In genomic region chr2:13046557-13047165, GRCh38 we compare ENCODE assay signal across 10 cellular contexts.
DNase-seq lines count a peak whose midpoint lies in the region; ATAC-seq, FAIRE-seq and TF ChIP-seq lines count a peak whose summit lies in the region.
"Had no signal": no experiment of that assay in that cellular context is flagged by ENCODE, and none has a peak within 500 bp of the region (broad histone marks: within the 10 kb centered on the region; RNA-seq: fewer than 3 reads in every experiment).

No MANE protein-coding gene starts in this region.

- H3K79me1 ChIP-seq in IMR-90 (ENCODE audit: low read depth in 1 of 2, low read length in 2 of 2), result no peaks in the 10 kb centered on the region

- H3K56ac ChIP-seq in IMR-90 (ENCODE audit: extremely low read depth, insufficient read depth, low read length), result no peak overlapping the region

- H3K27ac Mint-ChIP-seq in CD8-positive, alpha-beta T cell, result no peak overlapping the region
- H3K27ac Mint-ChIP-seq in WTC11, result no peak overlapping the region
- H3K27ac Mint-ChIP-seq in CD8-positive, alpha-beta memory T cell, result no peak overlapping the region

- no peak overlapping the region for H4K8ac ChIP-seq in IMR-90 (ENCODE audit: low read depth in 2 of 2, low read length in 2 of 2)

- TF ChIP-seq RAD21 in IMR-90 (IDR thresholded peaks at IDR 0.05; ENCODE audit: low read length), result peak; percentile 50

- H3K9ac ChIP-seq in IMR-90 (ENCODE audit: low read depth, low read length), result no peak overlapping the region

- no peak overlapping the region for H3K4ac ChIP-seq in IMR-90 (ENCODE audit: low read depth, low read length)

- H4K91ac ChIP-seq in IMR-90 (ENCODE audit: insufficient read depth, low read depth, low read length), result no peak overlapping the region

- H3K4me1 Mint-ChIP-seq in CD8-positive, alpha-beta T cell (ENCODE audit: low read depth), result no peaks in the 10 kb centered on the region
- no peaks in the 10 kb centered on the region for H3K4me1 Mint-ChIP-seq in WTC11
- H3K4me1 Mint-ChIP-seq in CD8-positive, alpha-beta memory T cell, result no peaks in the 10 kb centered on the region

- H3K27me3 ChIP-seq in CD8-positive, alpha-beta T cell (ENCODE audit: insufficient read depth, low read length), result no peaks in the 10 kb centered on the region
- no peaks in the 10 kb centered on the region for H3K27me3 ChIP-seq in IMR-90 (ENCODE audit: control insufficient read depth, insufficient read depth, low read length)
- no peaks in the 10 kb centered on the region for H3K27me3 ChIP-seq in CD8-positive, alpha-beta memory T cell (ENCODE audit: insufficient read depth, low read length, poor library complexity, severe bottlenecking)
- H3K27me3 ChIP-seq in ascending aorta, result no peaks in the 10 kb centered on the region

- no peak overlapping the region for H3K23ac ChIP-seq in IMR-90 (ENCODE audit: low read depth, low read length)

- H2BK5ac ChIP-seq in IMR-90 (ENCODE audit: low read depth, low read length, poor library complexity, severe bottlenecking), result no peak overlapping the region

- no peak overlapping the region for H2AFZ ChIP-seq in IMR-90 (replicated peaks; ENCODE audit: low read length, poor library complexity)

- no peak overlapping the region for H3K4me3 ChIP-seq in CD8-positive, alpha-beta T cell (ENCODE audit: low read depth, low read length)
- H3K4me3 ChIP-seq in IMR-90 (ENCODE audit: insufficient read depth, low read depth, low read length), result no peak overlapping the region
- no peak overlapping the region for H3K4me3 ChIP-seq in CD8-positive, alpha-beta memory T cell (ENCODE audit: low read length)
- H3K4me3 ChIP-seq in ascending aorta, result no peak overlapping the region
- H3K4me3 ChIP-seq: spleen had no signal

- no peak overlapping the region for H3K18ac ChIP-seq in IMR-90 (ENCODE audit: low read depth, low read length)

- no peaks in the 10 kb centered on the region for H3K9me3 ChIP-seq in CD8-positive, alpha-beta T cell (ENCODE audit: low read length)
- H3K9me3 ChIP-seq in IMR-90 (ENCODE audit: control insufficient read depth, insufficient read depth, low read length) (no peaks in the 10 kb centered on the region), ascending aorta (peaks cover 0 to 4% of the 10 kb centered on the region in 2 donors)
- no peaks in the 10 kb centered on the region for H3K9me3 ChIP-seq in CD8-positive, alpha-beta memory T cell (ENCODE audit: low read length)

- no peak for ATAC-seq in CD8-positive, alpha-beta T cell
- ATAC-seq in IMR-90 (ENCODE audit: low read depth) (no peak), WTC11 (no peak)

- H3K4me1 ChIP-seq in CD8-positive, alpha-beta T cell (ENCODE audit: insufficient read depth, low read length), result no peaks in the 10 kb centered on the region
- no peaks in the 10 kb centered on the region for H3K4me1 ChIP-seq in IMR-90 (ENCODE audit: control insufficient read depth, insufficient read depth, low read length)
- no peaks in the 10 kb centered on the region for H3K4me1 ChIP-seq in CD8-positive, alpha-beta memory T cell (ENCODE audit: insufficient read depth, low read length)
- no peaks in the 10 kb centered on the region for H3K4me1 ChIP-seq in ascending aorta
- H3K4me1 ChIP-seq: spleen had no signal

- FAIRE-seq in H54 (lab: Jason Lieb, UNC), result no peak
- FAIRE-seq: urothelium cell line had no signal

- H3K36me3 Mint-ChIP-seq in CD8-positive, alpha-beta T cell, result no peaks in the 10 kb centered on the region
- H3K36me3 Mint-ChIP-seq in WTC11, result no peaks in the 10 kb centered on the region
- H3K36me3 Mint-ChIP-seq in CD8-positive, alpha-beta memory T cell, result peaks cover 0 to 7% (median 0%) of the 10 kb centered on the region in 3 donors

- WGBS in IMR-90 (ENCODE audit: extremely low coverage in 2 of 2, insufficient read length in 1 of 2), 2 experiments, result no CpG with 5 or more reads among the region's 2 CpGs

- H4K20me1 ChIP-seq in IMR-90 (ENCODE audit: insufficient read depth, low read length), result no peaks in the 10 kb centered on the region

- no peak overlapping the region for H2BK20ac ChIP-seq in IMR-90 (ENCODE audit: low read depth, low read length)

- TF ChIP-seq CTCF in CD8-positive, alpha-beta T cell (IDR thresholded peaks at IDR 0.05), result peak; percentile 20
- TF ChIP-seq CTCF in IMR-90 (conservative IDR thresholded peaks at IDR 0.05; ENCODE audit: low read depth, low read length) (peak; percentile 53), WTC11 (IDR thresholded peaks at IDR 0.05) (0 out of 2 replicates have a peak, but pooled peaks have one; percentile 8), ascending aorta (IDR thresholded peaks at IDR 0.05) (peak in 1 of 3 experiments; percentile 15)

- no TSS peak for BruUV-seq in IMR-90 (replicated peaks; lab: Mats Ljungman, UMichigan)

- no peaks in the 10 kb centered on the region for H3K9me1 ChIP-seq in IMR-90 (ENCODE audit: insufficient read depth, low read length)

- TF ChIP-seq POLR2A in IMR-90 (IDR thresholded peaks at IDR 0.05; ENCODE audit: low read depth, low read length), result no peak
- no peak for TF ChIP-seq POLR2A in H54 (IDR thresholded peaks at IDR 0.05; ENCODE audit: low read depth, low read length)

- POLR2A ChIA-PET in CD8-positive, alpha-beta T cell (lab: Charles Lee), result no interaction called here
- POLR2A ChIA-PET in IMR-90 (lab: Charles Lee; ENCODE audit: unreplicated experiment) (no interaction called here), WTC11 (lab: Charles Lee) (no interaction called here)
- POLR2A ChIA-PET in CD8-positive, alpha-beta memory T cell (lab: Charles Lee), result no interaction called here

- intact Hi-C loops in CD8-positive, alpha-beta T cell (cut with DNase I, micrococcal nuclease), result no loop called here
- intact Hi-C loops in IMR-90 (cut with micrococcal nuclease) (no loop called here), ascending aorta (cut with DNase I) (no loop called here)

- in situ Hi-C loops in IMR-90 (cut with MboI; ENCODE audit: low sequenced_read_pairs), result no loop called here

- no peak overlapping the region for H3K4me3 Mint-ChIP-seq in CD8-positive, alpha-beta T cell
- H3K4me3 Mint-ChIP-seq in WTC11, result no peak overlapping the region
- H3K4me3 Mint-ChIP-seq in CD8-positive, alpha-beta memory T cell, result no peak overlapping the region

- no peak overlapping the region for H3K14ac ChIP-seq in IMR-90 (replicated peaks; ENCODE audit: low read depth, low read length)

- no peaks in the 10 kb centered on the region for H3K36me3 ChIP-seq in CD8-positive, alpha-beta T cell (ENCODE audit: insufficient read depth, low read length)
- no peaks in the 10 kb centered on the region for H3K36me3 ChIP-seq in IMR-90 (ENCODE audit: control insufficient read depth, insufficient read depth, low read length)
- no peaks in the 10 kb centered on the region for H3K36me3 ChIP-seq in CD8-positive, alpha-beta memory T cell (ENCODE audit: insufficient read depth, low read length)
- H3K36me3 ChIP-seq in ascending aorta, result no peaks in the 10 kb centered on the region
- H3K36me3 ChIP-seq: spleen had no signal

- no peak overlapping the region for H2AK9ac ChIP-seq in IMR-90 (replicated peaks; ENCODE audit: low read depth, low read length, poor library complexity)

- H3K4me2 ChIP-seq in IMR-90 (ENCODE audit: low read depth, low read length), result no peak overlapping the region

- H3K27ac ChIP-seq in CD8-positive, alpha-beta T cell (ENCODE audit: low read depth, low read length), result no peak overlapping the region
- H3K27ac ChIP-seq in IMR-90 (ENCODE audit: insufficient read depth, low read length) (no peak overlapping the region), ascending aorta (no peak overlapping the region)
- no peak overlapping the region for H3K27ac ChIP-seq in CD8-positive, alpha-beta memory T cell (ENCODE audit: low read depth, low read length)
- H3K27ac ChIP-seq: spleen had no signal

- CTCF ChIA-PET in CD8-positive, alpha-beta T cell (lab: Charles Lee), result no interaction called here
- CTCF ChIA-PET in IMR-90 (lab: Yijun Ruan, JAX), result interaction anchor here (1.2 to 1.6 kb wide), 2 partner anchors 10 kb away, joined by 6 to 7 read pairs; no protein-coding TSS in a partner anchor
- CTCF ChIA-PET in WTC11 (lab: Charles Lee), result no interaction called here
- CTCF ChIA-PET in CD8-positive, alpha-beta memory T cell (lab: Charles Lee), result interaction anchor here (1.0 kb wide), 1 partner anchor 16 kb away, joined by 3 read pairs; no protein-coding TSS in a partner anchor

- DNase-seq in CD8-positive, alpha-beta T cell, result no peak
- DNase-seq in IMR-90, result peak; percentile 24
- no peak for DNase-seq in WTC11 (ENCODE audit: low spot score)
- DNase-seq in kidney tubule cell (ENCODE audit: low spot score), result peak; percentile 15
- DNase-seq in CD8-positive, alpha-beta memory T cell, result no peak
- no peak for DNase-seq in H54 (ENCODE audit: insufficient read length, low spot score)
- DNase-seq in ascending aorta (ENCODE audit: low spot score in 2 of 2), result no peak
- no peak for DNase-seq in NCI-H1092 (lab: John Stamatoyannopoulos, UW)
- DNase-seq: spleen had no signal

- no peak overlapping the region for H2BK15ac ChIP-seq in IMR-90 (ENCODE audit: low read depth, low read length)

- H3K9me3 Mint-ChIP-seq in CD8-positive, alpha-beta T cell, result peaks cover under 1% of the 10 kb centered on the region
- H3K9me3 Mint-ChIP-seq in WTC11, result no peaks in the 10 kb centered on the region; the same call in 1 of the 2 replicates
- H3K9me3 Mint-ChIP-seq in CD8-positive, alpha-beta memory T cell, result peaks cover 0 to 3% (median 0%) of the 10 kb centered on the region in 5 donors

- H2BK120ac ChIP-seq in IMR-90 (ENCODE audit: low read depth, low read length), result no peak overlapping the region

- no peak overlapping the region for H2AK5ac ChIP-seq in IMR-90 (ENCODE audit: low read depth, low read length)

- dilution Hi-C loops in IMR-90 (cut with HindIII; ENCODE audit: low sequenced_read_pairs, unreplicated experiment), result no loop called here

- no peak overlapping the region for H4K5ac ChIP-seq in IMR-90 (ENCODE audit: low read depth, low read length)

- peaks cover 20% of the 10 kb centered on the region for H3K27me3 Mint-ChIP-seq in CD8-positive, alpha-beta T cell (ENCODE audit: low read depth)
- H3K27me3 Mint-ChIP-seq in WTC11 (ENCODE audit: low read depth), result no peaks in the 10 kb centered on the region
- peaks cover 33 to 54% of the 10 kb centered on the region in 2 donors for H3K27me3 Mint-ChIP-seq in CD8-positive, alpha-beta memory T cell

TF ChIP-seq in WTC11, 78 proteins besides CTCF, POLR2A, EP300 and RAD21 (continues in another document):
- TF ChIP-seq ZBTB43 (CRISPR knock-in tag; IDR thresholded peaks at IDR 0.05) (no peak), JUN (CRISPR knock-in tag; IDR thresholded peaks at IDR 0.05) (no peak), CREB1 (CRISPR knock-in tag; IDR thresholded peaks at IDR 0.05) (no peak), ETV6 (CRISPR knock-in tag; IDR thresholded peaks at IDR 0.05) (no peak), TEAD1 (CRISPR knock-in tag; IDR thresholded peaks at IDR 0.05) (no peak)

Comparison
In these comparisons a context has a peak if more than half of its experiments do, and no peak if none do; other contexts are left out.
1. DNase-seq: peak in IMR-90 (single experiment) and kidney tubule cell (single experiment); none in CD8-positive, alpha-beta T cell (0 of 7), WTC11 (single experiment), CD8-positive, alpha-beta memory T cell (0 of 5), H54 (single experiment), ascending aorta (0 of 2) and NCI-H1092 (single experiment).
2. CTCF ChIA-PET loops: an anchor here in IMR-90 (1.2 to 1.6 kb wide) and CD8-positive, alpha-beta memory T cell (1.0 kb wide); none called in CD8-positive, alpha-beta T cell and WTC11.